Comparison of ENCODE assay signal across 8 cellular contexts in genomic region chr10:22229756-22230330, GRCh38. TPM values are rescaled to one million over a fixed set of nuclear protein-coding genes. Genes with fewer than 3 reads are reported as not detected.
A peak's percentile ranks its signal among the peaks of the same experiment; 100 is the strongest.
DNase-seq lines count a peak whose midpoint lies in the region; ATAC-seq and TF ChIP-seq lines count a peak whose summit lies in the region.

No MANE protein-coding gene starts in this region.

- H3K4me3 ChIP-seq in cardiac muscle cell = peak overlapping the region; percentile 77
- peak overlapping the region; percentile 62 to 75 for H3K4me3 ChIP-seq in right atrium auricular region
- H3K4me3 ChIP-seq in skeletal muscle satellite cell (ENCODE audit: low read length) = peak overlapping the region; percentile 80

- ATAC-seq in activated CD8-positive, alpha-beta T cell treated with anti-CD3 and anti-CD28 coated beads for 36 hours = no peak
- no peak for ATAC-seq in GM18858 (IDR thresholded peaks at IDR 0.05; ENCODE audit: unreplicated experiment)

- intact Hi-C loops in cardiac septum (cut with DNase I) = loop anchor here (1.0 to 10.0 kb wide), 4 partner anchors 22 to 225 kb away; partner anchors contain the start of genes COMMD3 and DNAJC1
- intact Hi-C loops in activated CD8-positive, alpha-beta T cell treated with anti-CD3 and anti-CD28 coated beads for 36 hours (cut with micrococcal nuclease) = loop anchor here (2.0 to 10.0 kb wide), 3 partner anchors 17 to 225 kb away; partner anchors contain the start of genes COMMD3 and DNAJC1

- H3K36me3 ChIP-seq in cardiac muscle cell (no peaks in the 10 kb centered on the region), right atrium auricular region (no peaks in the 10 kb centered on the region), skeletal muscle satellite cell (ENCODE audit: insufficient read depth, low read length) (no peaks in the 10 kb centered on the region)

- peaks cover 3% of the 10 kb centered on the region for H3K36me3 Mint-ChIP-seq in activated CD8-positive, alpha-beta T cell treated with anti-CD3 and anti-CD28 coated beads for 36 hours (ENCODE audit: low read depth)

- H3K9me3 ChIP-seq in cardiac muscle cell (ENCODE audit: low read depth) (no peaks in the 10 kb centered on the region), right atrium auricular region (no peaks in the 10 kb centered on the region), skeletal muscle satellite cell (replicated peaks; ENCODE audit: low read length) (no peaks in the 10 kb centered on the region)

- peak overlapping the region; percentile 92 for H3K4me2 ChIP-seq in skeletal muscle satellite cell (ENCODE audit: low read length)

- H3K4me1 ChIP-seq in cardiac muscle cell (ENCODE audit: low read depth) (peaks cover 5% of the 10 kb centered on the region), right atrium auricular region (no peaks in the 10 kb centered on the region), skeletal muscle satellite cell (ENCODE audit: control insufficient read depth, insufficient read depth, low read length) (no peaks in the 10 kb centered on the region)

- H3K27me3 Mint-ChIP-seq in activated CD8-positive, alpha-beta T cell treated with anti-CD3 and anti-CD28 coated beads for 36 hours = peaks cover 9% of the 10 kb centered on the region

- H3K27me3 ChIP-seq in cardiac muscle cell = peaks cover 2% of the 10 kb centered on the region
- H3K27me3 ChIP-seq in right atrium auricular region = no peaks in the 10 kb centered on the region
- H3K27me3 ChIP-seq in skeletal muscle satellite cell (ENCODE audit: control insufficient read depth, insufficient read depth, low read length) = no peaks in the 10 kb centered on the region

- POLR2A ChIA-PET in activated CD8-positive, alpha-beta T cell treated with anti-CD3 and anti-CD28 coated beads for 36 hours (lab: Charles Lee) = interaction anchor here (0.7 to 1.5 kb wide), 5 partner anchors 16 to 440 kb away, joined by 3 to 4 read pairs (median 3); no protein-coding TSS in a partner anchor

- no peak overlapping the region for H3K27ac ChIP-seq in cardiac muscle cell
- H3K27ac ChIP-seq in right atrium auricular region = peak overlapping the region; percentile 92 to 96

- no peaks in the 10 kb centered on the region for H3K9me3 Mint-ChIP-seq in activated CD8-positive, alpha-beta T cell treated with anti-CD3 and anti-CD28 coated beads for 36 hours

- H3K4me1 Mint-ChIP-seq in activated CD8-positive, alpha-beta T cell treated with anti-CD3 and anti-CD28 coated beads for 36 hours (ENCODE audit: low read depth) = peaks cover 14% of the 10 kb centered on the region

- CTCF ChIA-PET in activated CD8-positive, alpha-beta T cell treated with anti-CD3 and anti-CD28 coated beads for 36 hours (lab: Charles Lee) = interaction anchor here (1.1 to 2.1 kb wide), 8 partner anchors 9 to 344 kb away, joined by 3 to 7 read pairs (median 4); partner anchors contain the start of gene COMMD3

- peak; percentile 17 to 38 for DNase-seq in cardiac muscle cell (ENCODE audit: low read depth in 1 of 2, low spot score in 1 of 2)
- no peak for DNase-seq in cardiac septum (ENCODE audit: low spot score)
- DNase-seq in activated CD8-positive, alpha-beta T cell treated with anti-CD3 and anti-CD28 coated beads for 36 hours = no peak
- no peak for DNase-seq in right atrium auricular region (ENCODE audit: low spot score)
- no peak for DNase-seq in NCI-H187 (lab: John Stamatoyannopoulos, UW)
- DNase-seq in stimulated activated naive CD4-positive, alpha-beta T cell treated with Interleukin-2 at 50 U/mL for 16 hours (lab: John Stamatoyannopoulos, UW) = no peak

- peak overlapping the region; percentile 85 for H3K9ac ChIP-seq in skeletal muscle satellite cell (ENCODE audit: low read depth, low read length)

- H3K27ac Mint-ChIP-seq in activated CD8-positive, alpha-beta T cell treated with anti-CD3 and anti-CD28 coated beads for 36 hours = peak overlapping the region; percentile 92

- peak overlapping the region; percentile 84 for H3K4me3 Mint-ChIP-seq in activated CD8-positive, alpha-beta T cell treated with anti-CD3 and anti-CD28 coated beads for 36 hours

- TF ChIP-seq CTCF in cardiac muscle cell (IDR thresholded peaks at IDR 0.05; ENCODE audit: low read depth, low read length) (no peak), right atrium auricular region (IDR thresholded peaks at IDR 0.05) (no peak)
- no peak for TF ChIP-seq CTCF in activated CD8-positive, alpha-beta T cell treated with anti-CD3 and anti-CD28 coated beads for 36 hours (IDR thresholded peaks at IDR 0.05)

RNA-seq across cellular contexts. Expression of gene EBLN1, which starts 12.0 kb away (rescaled TPM):
- total RNA-seq in cardiac muscle cell (not detected in 2 replicates), cardiac septum (not detected), right atrium auricular region (not detected)
- polyA plus RNA-seq in cardiac muscle cell = not detected in 2 replicates
- total RNA-seq in activated CD8-positive, alpha-beta T cell treated with anti-CD3 and anti-CD28 coated beads for 36 hours = not detected
- total RNA-seq in skeletal muscle satellite cell (2012; rRNA removed) = not detected in 2 replicates

Comparison
In these comparisons a context has a peak if more than half of its experiments do, and no peak if none do; other contexts are left out.
1. DNase-seq: peak in cardiac muscle cell (2 of 2); none in cardiac septum (single experiment), activated CD8-positive, alpha-beta T cell treated with anti-CD3 and anti-CD28 coated beads for 36 hours (single experiment), right atrium auricular region (single experiment), NCI-H187 (0 of 2) and stimulated activated naive CD4-positive, alpha-beta T cell treated with Interleukin-2 at 50 U/mL for 16 hours (single experiment).
2. Peak in every context shown above with its lines, with median percentiles within 50 percentile points of each other: H3K4me3 ChIP-seq.